Comparison of ENCODE assay signal across 4 cellular contexts in genomic region chrX:48886586-48886985, GRCh38. TPM values are rescaled to one million over a fixed set of nuclear protein-coding genes. Genes with fewer than 3 reads are reported as not detected.
"Had no signal": no experiment of that assay in that cellular context is flagged by ENCODE, and none has a peak within 500 bp of the region (broad histone marks: within the 10 kb centered on the region; RNA-seq: fewer than 3 reads in every experiment).

No MANE protein-coding gene starts in this region.

RNA-seq across cellular contexts. Expression of gene PCSK1N, which starts 51.2 kb away (rescaled TPM):
- total RNA-seq: OCI-LY7, PC-9, Right ventricle myocardium inferior, SJCRH30 had no signal
